Comparison of ENCODE assay signal across 24 cellular contexts in the genomic region with DNA sequence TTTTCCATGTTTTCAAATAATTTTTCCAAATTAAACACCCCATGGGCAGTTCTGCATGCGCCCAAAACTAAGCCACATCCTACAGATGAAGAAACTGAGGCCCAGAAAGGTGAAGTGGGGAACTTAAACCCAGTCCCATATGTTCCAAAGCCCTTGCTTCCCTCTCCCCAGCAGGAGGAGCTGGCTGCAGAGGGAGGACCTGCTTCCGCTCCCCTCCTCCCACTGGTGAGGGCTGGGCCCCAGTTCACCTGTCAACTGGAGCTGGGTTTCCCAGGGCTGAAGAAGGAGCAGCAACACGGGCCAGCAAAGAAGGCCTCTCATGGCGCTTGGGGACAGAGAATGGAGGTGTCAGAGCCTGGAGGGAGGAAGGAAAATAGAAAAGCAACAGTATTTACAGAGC. TPM values are rescaled to one million over a fixed set of nuclear protein-coding genes. Genes with fewer than 3 reads are reported as not detected.
"Had no signal": no experiment of that assay in that cellular context is flagged by ENCODE, and none has a peak within 500 bp of the region (broad histone marks: within the 10 kb centered on the region; RNA-seq: fewer than 3 reads in every experiment).

No MANE protein-coding gene starts in this region.

- H3K4me1 Mint-ChIP-seq: central memory CD8-positive, alpha-beta T cell had no signal

- DNase-seq: activated B cell treated with CpG ODN at 0.5 μM for 24 hours; activated CD4-positive, alpha-beta T cell treated with anti-CD3 and anti-CD28 coated beads for 48 hours; activated CD8-positive, alpha-beta memory T cell treated with anti-CD3 and anti-CD28 coated beads, Interleukin-2, amount 50 U/mL, for 48 hours; activated gamma-delta T cell; activated T-cell treated with anti-CD3 and anti-CD28 coated beads, Interleukin-2, amount 50 U/mL, for 72 hours; amygdala; cortex of kidney; effector CD8-positive, alpha-beta T cell; heart right ventricle; naive thymus-derived CD4-positive, alpha-beta T cell; stimulated activated CD4-positive, alpha-beta T cell treated with anti-CD3 and anti-CD28 coated beads, Interleukin-4, amount 100 ng/mL, for 1 hour; stimulated activated naive B cell treated with anti-CD40 and anti-IgM and Interleukin-4, amounts not matched to agents 10 μg/mL and 1 μg/mL and 100 μg/mL, for 72 hours; T-helper 17 cell; thyroid gland had no signal

- H3K4me3 Mint-ChIP-seq: activated B cell treated with CpG ODN at 0.5 μM for 24 hours; activated naive CD8-positive, alpha-beta T cell; central memory CD8-positive, alpha-beta T cell; stimulated activated naive B cell treated with anti-CD40 and anti-IgM and Interleukin-4, amounts not matched to agents 10 μg/mL and 1 μg/mL and 100 μg/mL, for 72 hours; T-helper 17 cell had no signal

- H3K27ac ChIP-seq: gastroesophageal sphincter, heart right ventricle, thyroid gland had no signal

- H3K4me3 ChIP-seq: gastroesophageal sphincter, heart right ventricle, thyroid gland had no signal

- H3K9me3 Mint-ChIP-seq: activated B cell treated with CpG ODN at 0.5 μM for 24 hours; activated T-cell treated with anti-CD3 and anti-CD28 coated beads, Interleukin-2, amount 50 U/mL, for 72 hours; central memory CD8-positive, alpha-beta T cell; naive thymus-derived CD4-positive, alpha-beta T cell; stimulated activated naive B cell treated with anti-CD40 and anti-IgM and Interleukin-4, amounts not matched to agents 10 μg/mL and 1 μg/mL and 100 μg/mL, for 72 hours had no signal

- H3K36me3 Mint-ChIP-seq: activated naive CD8-positive, alpha-beta T cell; brain; stimulated activated naive B cell treated with anti-CD40 and anti-IgM and Interleukin-4, amounts not matched to agents 10 μg/mL and 1 μg/mL and 100 μg/mL, for 72 hours had no signal

- H3K27ac Mint-ChIP-seq: activated B cell treated with CpG ODN at 0.5 μM for 24 hours; activated naive CD8-positive, alpha-beta T cell; activated T-cell treated with anti-CD3 and anti-CD28 coated beads, Interleukin-2, amount 50 U/mL, for 72 hours; brain; stimulated activated naive B cell treated with anti-CD40 and anti-IgM and Interleukin-4, amounts not matched to agents 10 μg/mL and 1 μg/mL and 100 μg/mL, for 72 hours; T-helper 17 cell had no signal

- H3K27me3 ChIP-seq: thyroid gland had no signal

- ATAC-seq: activated T-cell treated with anti-CD3 and anti-CD28 coated beads, Interleukin-2, amount 50 U/mL, for 72 hours; gastroesophageal sphincter; heart right ventricle; left lobe of liver; naive thymus-derived CD4-positive, alpha-beta T cell; stimulated activated naive B cell treated with anti-CD40 and anti-IgM and Interleukin-4, amounts not matched to agents 10 μg/mL and 1 μg/mL and 100 μg/mL, for 72 hours; T-helper 17 cell had no signal

- H3K9me3 ChIP-seq: gastroesophageal sphincter, heart right ventricle, thyroid gland had no signal

- H3K36me3 ChIP-seq: gastroesophageal sphincter, heart right ventricle, thyroid gland had no signal

RNA-seq across cellular contexts. Expression of a gene that starts 1.4 kb away (rescaled TPM):
- total RNA-seq: activated B cell treated with CpG ODN at 0.5 μM for 24 hours; activated T-cell treated with anti-CD3 and anti-CD28 coated beads, Interleukin-2, amount 50 U/mL, for 72 hours; fibroblast of lung; gastroesophageal sphincter; heart right ventricle; lung microvascular endothelial cell; mononuclear cell; naive thymus-derived CD4-positive, alpha-beta T cell; renal cortical epithelial cell; T-helper 17 cell; thyroid gland; urinary bladder had no signal

RNA-seq across cellular contexts. Expression of a gene that starts 2.8 kb away (rescaled TPM):
- total RNA-seq: activated B cell treated with CpG ODN at 0.5 μM for 24 hours, gastroesophageal sphincter, left lobe of liver, lung microvascular endothelial cell, mononuclear cell, renal cortical epithelial cell, T-helper 17 cell had no signal

RNA-seq across cellular contexts. Expression of a gene that starts 43.0 kb away (rescaled TPM):
- total RNA-seq: activated B cell treated with CpG ODN at 0.5 μM for 24 hours had no signal

RNA-seq across cellular contexts. Expression of a gene that starts 50.9 kb away (rescaled TPM):
- total RNA-seq: activated B cell treated with CpG ODN at 0.5 μM for 24 hours; activated T-cell treated with anti-CD3 and anti-CD28 coated beads, Interleukin-2, amount 50 U/mL, for 72 hours; T-helper 17 cell had no signal
